Comparison of ENCODE assay signal across 1 cellular context in genomic region chr1:156738916-156739315, GRCh38.
A peak's percentile ranks its signal among the peaks of the same experiment; 100 is the strongest.
TF ChIP-seq lines count a peak whose summit lies in the region.

No MANE protein-coding gene starts in this region.

TF ChIP-seq in K562, 482 proteins besides CTCF, POLR2A, EP300 and RAD21:
- TF ChIP-seq, protein P1, sequence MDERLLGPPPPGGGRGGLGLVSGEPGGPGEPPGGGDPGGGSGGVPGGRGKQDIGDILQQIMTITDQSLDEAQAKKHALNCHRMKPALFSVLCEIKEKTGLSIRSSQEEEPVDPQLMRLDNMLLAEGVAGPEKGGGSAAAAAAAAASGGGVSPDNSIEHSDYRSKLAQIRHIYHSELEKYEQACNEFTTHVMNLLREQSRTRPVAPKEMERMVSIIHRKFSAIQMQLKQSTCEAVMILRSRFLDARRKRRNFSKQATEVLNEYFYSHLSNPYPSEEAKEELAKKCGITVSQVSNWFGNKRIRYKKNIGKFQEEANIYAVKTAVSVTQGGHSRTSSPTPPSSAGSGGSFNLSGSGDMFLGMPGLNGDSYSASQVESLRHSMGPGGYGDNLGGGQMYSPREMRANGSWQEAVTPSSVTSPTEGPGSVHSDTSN (CRISPR knock-in tag; IDR thresholded peaks at IDR 0.05; ENCODE audit: low read depth) = no peak
- TF ChIP-seq, protein P1 (tag; conservative IDR thresholded peaks at IDR 0.05; ENCODE audit: low read depth) = no peak
- peak; percentile 72 for TF ChIP-seq NFIC (IDR thresholded peaks at IDR 0.05)
